Comparison of ENCODE assay signal across 8 cellular contexts in genomic region chr9:125747053-125747764, GRCh38. TPM values are rescaled to one million over a fixed set of nuclear protein-coding genes. Genes with fewer than 3 reads are reported as not detected.
DNase-seq lines count a peak whose midpoint lies in the region; ATAC-seq, FAIRE-seq and TF ChIP-seq lines count a peak whose summit lies in the region.

TSS of gene PBX3 (plus strand) at chr9:125747373.

- H3K4me1 ChIP-seq in BE2C (no peaks in the 10 kb centered on the region; the same call in 1 of the 2 replicates), astrocyte (ENCODE audit: insufficient read depth, low read length) (peaks cover 25% of the 10 kb centered on the region), hepatocyte (ENCODE audit: insufficient read depth) (no peaks in the 10 kb centered on the region)

- H3K27me3 ChIP-seq in BE2C (no peaks in the 10 kb centered on the region), astrocyte (ENCODE audit: insufficient read depth, low read length) (no peaks in the 10 kb centered on the region), hepatocyte (peaks cover 11% of the 10 kb centered on the region)

- intact Hi-C loops in T-helper 1 cell treated with Interleukin-12 subunit alpha and Interleukin-12 subunit beta and Interleukin-4 antibody, amounts not matched to agents 30 ng/mL and 1 ng/mL, for 36 hours (cut with micrococcal nuclease): loop anchor here (2.0 to 10.0 kb wide), 11 partner anchors 78 to 1865 kb away; partner anchors contain the start of genes ARPC5L, GOLGA1, HSPA5 and NR6A1

- no peaks in the 10 kb centered on the region for H3K9me2 ChIP-seq in hepatocyte (replicated peaks; ENCODE audit: insufficient read depth)

- H3K27ac ChIP-seq in astrocyte (ENCODE audit: low read depth, low read length): peak within 1 kb of the TSS; percentile 77
- H3K27ac ChIP-seq in hepatocyte: peak within 1 kb of the TSS; percentile 64

- ATAC-seq in HG03460 (IDR thresholded peaks at IDR 0.05; ENCODE audit: unreplicated experiment) (peak; percentile 13), HG03378 (IDR thresholded peaks at IDR 0.05; ENCODE audit: unreplicated experiment) (no peak)

- 2% methylated on average over 29 of the region's 107 CpGs for WGBS in hepatocyte (ENCODE audit: low lambda C conversion rate, missing lambda C conversion rate)

- DNase-seq in BE2C: peak; percentile 74
- no peak for DNase-seq in astrocyte (ENCODE audit: low read depth)
- DNase-seq in hepatocyte (ENCODE audit: low spot score): peak; percentile 80
- no peak for DNase-seq in retinal pigment epithelial cell (ENCODE audit: low read depth)

- H3K9me3 ChIP-seq in BE2C (no peaks in the 10 kb centered on the region), astrocyte (ENCODE audit: insufficient read depth, low read depth, low read length) (no peaks in the 10 kb centered on the region), hepatocyte (ENCODE audit: low read depth) (no peaks in the 10 kb centered on the region)

- H3K4me3 ChIP-seq in BE2C (ENCODE audit: low read depth, low read length) (peak within 1 kb of the TSS; percentile 98), astrocyte (ENCODE audit: insufficient read depth, low read depth, low read length) (peak within 1 kb of the TSS; percentile 72), hepatocyte (peak within 1 kb of the TSS; percentile 95), retinal pigment epithelial cell (ENCODE audit: low read length) (peak within 1 kb of the TSS; percentile 87)

- no peaks in the 10 kb centered on the region for H3K36me3 Mint-ChIP-seq in astrocyte (ENCODE audit: low read depth, unreplicated experiment)

- no peaks in the 10 kb centered on the region for H3K9me3 Mint-ChIP-seq in astrocyte (ENCODE audit: unreplicated experiment)

- TF ChIP-seq POLR2A in GM19193 (IDR thresholded peaks at IDR 0.05; ENCODE audit: extremely low read depth, insufficient read depth, insufficient read length): peak; percentile 58

- H4K20me1 ChIP-seq in astrocyte (ENCODE audit: insufficient read depth, low read length) (peaks cover 8% of the 10 kb centered on the region), hepatocyte (ENCODE audit: insufficient read depth, poor library complexity, severe bottlenecking) (no peaks in the 10 kb centered on the region)

- H3K79me2 ChIP-seq in astrocyte (ENCODE audit: insufficient read depth, low read length) (peaks cover 49% of the 10 kb centered on the region), hepatocyte (peaks cover 15% of the 10 kb centered on the region)

- H2AFZ ChIP-seq in astrocyte (ENCODE audit: low read depth, low read length) (peak within 1 kb of the TSS; percentile 90), hepatocyte (peak within 1 kb of the TSS; percentile 90)

- TF ChIP-seq CTCF in BE2C (IDR thresholded peaks at IDR 0.05; ENCODE audit: low read depth, low read length): no peak
- TF ChIP-seq CTCF in astrocyte (IDR thresholded peaks at IDR 0.05; ENCODE audit: insufficient read depth, low read depth, low read length): no peak
- TF ChIP-seq CTCF in hepatocyte (IDR thresholded peaks at IDR 0.05; ENCODE audit: poor library complexity): no peak
- no peak for TF ChIP-seq CTCF in retinal pigment epithelial cell (conservative IDR thresholded peaks at IDR 0.05; ENCODE audit: low read depth, low read length)

- H3K36me3 ChIP-seq in BE2C: no peaks in the 10 kb centered on the region; the same call in 1 of the 2 replicates
- no peaks in the 10 kb centered on the region for H3K36me3 ChIP-seq in astrocyte (ENCODE audit: insufficient read depth, low read length)
- H3K36me3 ChIP-seq in hepatocyte (replicated peaks; ENCODE audit: insufficient read depth, low read depth): no peaks in the 10 kb centered on the region

- H3K4me3 Mint-ChIP-seq in astrocyte (ENCODE audit: unreplicated experiment): peak within 1 kb of the TSS; percentile 90

- peak within 1 kb of the TSS; percentile 81 for H3K9ac ChIP-seq in astrocyte (ENCODE audit: low read length)

- H3K4me1 Mint-ChIP-seq in astrocyte (ENCODE audit: low read depth, unreplicated experiment): peaks cover 33% of the 10 kb centered on the region

- H3K27me3 Mint-ChIP-seq in astrocyte (ENCODE audit: low read depth, unreplicated experiment): no peaks in the 10 kb centered on the region

- no peak for FAIRE-seq in astrocyte (lab: Jason Lieb, UNC)

- H3K4me2 ChIP-seq in astrocyte (ENCODE audit: low read length): peak within 1 kb of the TSS; percentile 93
- peak within 1 kb of the TSS; percentile 98 for H3K4me2 ChIP-seq in hepatocyte

- H3K27ac Mint-ChIP-seq in astrocyte (ENCODE audit: unreplicated experiment): peak within 1 kb of the TSS; percentile 94

RNA-seq across cellular contexts. Expression of gene PBX3, which starts in this region (rescaled TPM):
- 37.1 TPM for polyA plus RNA-seq in BE2C (2012; ENCODE audit: insufficient read depth, insufficient read length, low read depth)
- 14.6 and 18.0 TPM in 2 replicates for total RNA-seq in T-helper 1 cell treated with Interleukin-12 subunit alpha and Interleukin-12 subunit beta and Interleukin-4 antibody, amounts not matched to agents 30 ng/mL and 1 ng/mL, for 36 hours
- 39.0 and 51.2 TPM in 2 replicates for total RNA-seq in astrocyte
- 21.6 and 23.3 TPM in 2 replicates for total RNA-seq in hepatocyte
- polyA plus RNA-seq in hepatocyte: 14.8 and 15.9 TPM in 2 replicates

Comparison
In these comparisons a context has a peak if more than half of its experiments do, and no peak if none do; other contexts are left out.
1. DNase-seq: peak in BE2C (single experiment) and hepatocyte (single experiment); none in astrocyte (single experiment) and retinal pigment epithelial cell (single experiment).
2. Peak in every context shown above with its lines, with median percentiles within 50 percentile points of each other: H3K4me3 ChIP-seq.